Comparison of ENCODE assay signal across 1 cellular context in genomic region chr17:60383379-60383778, GRCh38.
TF ChIP-seq lines count a peak whose summit lies in the region.

No MANE protein-coding gene starts in this region.

TF ChIP-seq in HepG2, 621 proteins besides CTCF, POLR2A, EP300 and RAD21:
- TF ChIP-seq ZNF678 (CRISPR knock-in tag; IDR thresholded peaks at IDR 0.05) (no peak), TARDBP (CRISPR knock-in tag; IDR thresholded peaks at IDR 0.05) (no peak), SP1 (IDR thresholded peaks at IDR 0.05) (no peak), SP1 (CRISPR knock-in tag; IDR thresholded peaks at IDR 0.05) (no peak), REL (CRISPR knock-in tag; conservative IDR thresholded peaks at IDR 0.05) (no peak), ZNF740 (CRISPR knock-in tag; IDR thresholded peaks at IDR 0.05) (no peak), CHD2 (IDR thresholded peaks at IDR 0.05; ENCODE audit: low read depth, low read length) (no peak), TBX3 (IDR thresholded peaks at IDR 0.05; ENCODE audit: borderline replicate concordance) (0 out of 2 replicates have a peak, but pooled peaks have one; percentile 11), CEBPB (IDR thresholded peaks at IDR 0.05; ENCODE audit: borderline replicate concordance, low read depth, low read length) (peak; percentile 95), ONECUT2 (CRISPR knock-in tag; IDR thresholded peaks at IDR 0.05) (no peak), ZBED4 (CRISPR knock-in tag; IDR thresholded peaks at IDR 0.05; ENCODE audit: borderline replicate concordance) (no peak), FOXA1 (IDR thresholded peaks at IDR 0.05) (no peak), FOXA1 (CRISPR knock-in tag; IDR thresholded peaks at IDR 0.05) (0 out of 2 replicates have a peak, but pooled peaks have one; percentile 10), CREM (IDR thresholded peaks at IDR 0.05) (0 out of 2 replicates have a peak, but pooled peaks have one; percentile 10), CREM (CRISPR knock-in tag; IDR thresholded peaks at IDR 0.05) (no peak), CSRNP1 (CRISPR knock-in tag; IDR thresholded peaks at IDR 0.05) (no peak), CEBPG (CRISPR knock-in tag; IDR thresholded peaks at IDR 0.05) (peak; percentile 72), ARID3A (IDR thresholded peaks at IDR 0.05; ENCODE audit: low read depth, low read length) (0 out of 2 replicates have a peak, but pooled peaks have one; percentile 13)
